Comparison of ENCODE assay signal across 8 cellular contexts in the genomic region with DNA sequence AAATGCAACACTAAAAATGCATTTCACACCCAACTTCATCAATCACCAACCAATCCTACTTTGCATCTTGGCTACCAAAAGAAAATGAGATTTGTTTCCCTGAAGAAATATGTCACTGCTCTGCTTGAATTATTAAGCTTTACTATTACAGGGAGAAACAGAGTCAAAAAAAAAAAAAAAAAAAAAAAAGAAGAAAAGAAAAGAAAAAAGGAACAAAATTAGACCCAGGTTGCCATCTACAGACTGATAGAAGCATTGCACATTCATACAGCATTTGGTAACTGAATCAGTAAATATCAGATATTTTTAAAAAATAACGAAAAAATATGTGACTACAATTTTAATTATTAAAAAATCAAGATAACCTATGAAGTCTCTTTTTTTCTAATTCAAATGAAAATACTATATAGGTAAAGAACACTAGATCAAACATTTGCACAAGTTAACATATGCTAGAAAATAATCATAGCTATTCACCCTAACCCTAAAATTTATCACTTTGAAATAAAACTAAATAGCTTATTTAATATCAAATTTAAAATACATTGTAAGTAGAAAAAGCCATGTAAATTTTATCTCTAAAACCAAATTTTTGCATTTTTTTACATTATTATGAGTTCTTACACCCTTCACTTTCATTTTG.
DNase-seq lines count a peak whose midpoint lies in the region; ATAC-seq, FAIRE-seq and TF ChIP-seq lines count a peak whose summit lies in the region.

No MANE protein-coding gene starts in this region.

- H4K20me1 ChIP-seq in endothelial cell of umbilical vein (replicated peaks; ENCODE audit: control insufficient read depth, extremely low read depth, insufficient read depth, low read length), result no peaks in the 10 kb centered on the region

- dilution Hi-C loops in endothelial cell of umbilical vein (cut with MboI; ENCODE audit: extremely low pct_ligation_motif_present, low sequenced_read_pairs), result no loop called here

- no peaks in the 10 kb centered on the region for H3K79me2 ChIP-seq in endothelial cell of umbilical vein (ENCODE audit: control insufficient read depth, insufficient read depth, low read length)

- H2AFZ ChIP-seq in endothelial cell of umbilical vein (ENCODE audit: low read depth, low read length), result no peak overlapping the region

- no peak overlapping the region for H3K4me2 ChIP-seq in endothelial cell of umbilical vein (ENCODE audit: insufficient read depth, low read length)

- H3K9ac ChIP-seq in endothelial cell of umbilical vein (replicated peaks; ENCODE audit: extremely low read depth, insufficient read depth, low read length), result no peak overlapping the region

- no peak overlapping the region for H3K27ac Mint-ChIP-seq in stimulated activated naive B cell treated with anti-CD40 and anti-IgM and Interleukin-4, amounts not matched to agents 10 μg/mL and 1 μg/mL and 100 μg/mL, for 72 hours

- no TSS peak for BruUV-seq in endothelial cell of umbilical vein (replicated peaks; lab: Mats Ljungman, UMichigan)

- no peaks in the 10 kb centered on the region for H3K36me3 Mint-ChIP-seq in stimulated activated naive B cell treated with anti-CD40 and anti-IgM and Interleukin-4, amounts not matched to agents 10 μg/mL and 1 μg/mL and 100 μg/mL, for 72 hours

- TF ChIP-seq CTCF in left ventricle myocardium inferior (IDR thresholded peaks at IDR 0.05; ENCODE audit: borderline replicate concordance) (peak; percentile 60), endothelial cell of umbilical vein (IDR thresholded peaks at IDR 0.05; ENCODE audit: extremely low read depth in 1 of 2, insufficient read depth in 1 of 2, low read depth in 1 of 2, low read length in 2 of 2) (peak; percentile 20 to 35), upper lobe of right lung (IDR thresholded peaks at IDR 0.05) (peak; percentile 56)

- H3K36me3 ChIP-seq in left ventricle myocardium inferior (no peaks in the 10 kb centered on the region), endothelial cell of umbilical vein (ENCODE audit: control insufficient read depth in 2 of 2, extremely low read depth in 1 of 2, insufficient read depth in 2 of 2, low read length in 2 of 2) (no peaks in the 10 kb centered on the region), upper lobe of right lung (no peaks in the 10 kb centered on the region)

- ATAC-seq in Right ventricle myocardium superior (ENCODE audit: poor library complexity) (no peak), upper lobe of right lung (no peak), sciatic nerve (no peak)
- ATAC-seq in stimulated activated naive B cell treated with anti-CD40 and anti-IgM and Interleukin-4, amounts not matched to agents 10 μg/mL and 1 μg/mL and 100 μg/mL, for 72 hours (replicated peaks), result no peak

- no peaks in the 10 kb centered on the region for H3K9me1 ChIP-seq in endothelial cell of umbilical vein (replicated peaks; ENCODE audit: control insufficient read depth, extremely low read depth, insufficient read depth, low read length)

- H3K9me3 ChIP-seq in left ventricle myocardium inferior (replicated peaks) (no peaks in the 10 kb centered on the region), endothelial cell of umbilical vein (replicated peaks; ENCODE audit: control insufficient read depth, insufficient read depth, low read length) (no peaks in the 10 kb centered on the region), upper lobe of right lung (no peaks in the 10 kb centered on the region)

- H3K4me3 Mint-ChIP-seq in stimulated activated naive B cell treated with anti-CD40 and anti-IgM and Interleukin-4, amounts not matched to agents 10 μg/mL and 1 μg/mL and 100 μg/mL, for 72 hours, result no peak overlapping the region

- H3K4me1 Mint-ChIP-seq in stimulated activated naive B cell treated with anti-CD40 and anti-IgM and Interleukin-4, amounts not matched to agents 10 μg/mL and 1 μg/mL and 100 μg/mL, for 72 hours, result no peaks in the 10 kb centered on the region

- H3K4me1 ChIP-seq in left ventricle myocardium inferior (no peaks in the 10 kb centered on the region), endothelial cell of umbilical vein (ENCODE audit: control insufficient read depth, extremely low read depth, insufficient read depth, low read length) (no peaks in the 10 kb centered on the region), upper lobe of right lung (no peaks in the 10 kb centered on the region)

- CTCF ChIA-PET in endothelial cell of umbilical vein (lab: Charles Lee), result interaction anchor here (0.7 to 1.4 kb wide), 7 partner anchors 9 to 1375 kb away, joined by 3 to 6 read pairs (median 4); no protein-coding TSS in a partner anchor

- H3K27me3 Mint-ChIP-seq in stimulated activated naive B cell treated with anti-CD40 and anti-IgM and Interleukin-4, amounts not matched to agents 10 μg/mL and 1 μg/mL and 100 μg/mL, for 72 hours, result peaks cover 0 to 4% of the 10 kb centered on the region in 2 donors

- H3K4me3 ChIP-seq in left ventricle myocardium inferior, result no peak overlapping the region
- no peak overlapping the region for H3K4me3 ChIP-seq in endothelial cell of umbilical vein (replicated peaks in 1 of 3; ENCODE audit: insufficient read depth in 1 of 3, low read depth in 1 of 3, low read length in 3 of 3)
- no peak overlapping the region for H3K4me3 ChIP-seq in upper lobe of right lung

- intact Hi-C loops in left ventricle myocardium inferior (cut with micrococcal nuclease), result no loop called here
- intact Hi-C loops in Right ventricle myocardium superior (cut with DNase I), result no loop called here
- intact Hi-C loops in endothelial cell of umbilical vein (cut with micrococcal nuclease), result no loop called here
- intact Hi-C loops in upper lobe of right lung (cut with DNase I), result no loop called here
- intact Hi-C loops in sciatic nerve (cut with DNase I), result no loop called here

- H3K27me3 ChIP-seq in left ventricle myocardium inferior (ENCODE audit: low read depth) (peaks cover 43% of the 10 kb centered on the region), endothelial cell of umbilical vein (ENCODE audit: control insufficient read depth in 2 of 2, insufficient read depth in 2 of 2, low read length in 2 of 2) (no peaks in the 10 kb centered on the region), upper lobe of right lung (no peaks in the 10 kb centered on the region)

- DNase-seq in left ventricle myocardium inferior, result no peak
- no peak for DNase-seq in Right ventricle myocardium superior
- peak; percentile 33 for DNase-seq in NCI-H345 treated with DMSO at 0.1 percent for 48 hours (lab: John Stamatoyannopoulos, UW; ENCODE audit: unreplicated experiment)
- peak; percentile 10 for DNase-seq in endothelial cell of umbilical vein (ENCODE audit: low read depth, low spot score)
- no peak for DNase-seq in upper lobe of right lung
- DNase-seq in cerebellum (ENCODE audit: low spot score), result no peak
- DNase-seq in sciatic nerve (ENCODE audit: low spot score), result no peak
- no peak for DNase-seq in stimulated activated naive B cell treated with anti-CD40 and anti-IgM and Interleukin-4, amounts not matched to agents 10 μg/mL and 1 μg/mL and 100 μg/mL, for 72 hours

- TF ChIP-seq POLR2A in endothelial cell of umbilical vein (IDR thresholded peaks at IDR 0.05; ENCODE audit: low read depth, low read length), result no peak

- H3K9me3 Mint-ChIP-seq in stimulated activated naive B cell treated with anti-CD40 and anti-IgM and Interleukin-4, amounts not matched to agents 10 μg/mL and 1 μg/mL and 100 μg/mL, for 72 hours, result no peaks in the 10 kb centered on the region

- H3K27ac ChIP-seq in left ventricle myocardium inferior (replicated peaks), result no peak overlapping the region
- H3K27ac ChIP-seq in endothelial cell of umbilical vein (ENCODE audit: insufficient read depth, low read depth, low read length), result no peak overlapping the region
- no peak overlapping the region for H3K27ac ChIP-seq in upper lobe of right lung

- FAIRE-seq in endothelial cell of umbilical vein (lab: Jason Lieb, UNC), result no peak

- POLR2A ChIA-PET in endothelial cell of umbilical vein (lab: Charles Lee), result no interaction called here

TF ChIP-seq in endothelial cell of umbilical vein, 7 proteins besides CTCF, POLR2A, EP300 and RAD21:
- TF ChIP-seq, protein P1, sequence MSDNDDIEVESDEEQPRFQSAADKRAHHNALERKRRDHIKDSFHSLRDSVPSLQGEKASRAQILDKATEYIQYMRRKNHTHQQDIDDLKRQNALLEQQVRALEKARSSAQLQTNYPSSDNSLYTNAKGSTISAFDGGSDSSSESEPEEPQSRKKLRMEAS (IDR thresholded peaks at IDR 0.05; ENCODE audit: insufficient read depth, insufficient read length), result no peak
TF ChIP-seq in endothelial cell of umbilical vein: peak in this region for 0.

Comparison
In these comparisons a context has a peak if more than half of its experiments do, and no peak if none do; other contexts are left out.
1. DNase-seq: peak in NCI-H345 treated with DMSO at 0.1 percent for 48 hours (single experiment) and endothelial cell of umbilical vein (single experiment); none in left ventricle myocardium inferior (single experiment), Right ventricle myocardium superior (single experiment), upper lobe of right lung (single experiment), cerebellum (single experiment), sciatic nerve (single experiment) and stimulated activated naive B cell treated with anti-CD40 and anti-IgM and Interleukin-4, amounts not matched to agents 10 μg/mL and 1 μg/mL and 100 μg/mL, for 72 hours (single experiment).
2. Peak in every context shown above with its lines, with median percentiles within 50 percentile points of each other: CTCF ChIP-seq.